In genomic region chr2:12173271-12173942, GRCh38 we compare ENCODE assay signal across 13 cellular contexts.
DNase-seq lines count a peak whose midpoint lies in the region; ATAC-seq and TF ChIP-seq lines count a peak whose summit lies in the region.
"Had no signal": no experiment of that assay in that cellular context is flagged by ENCODE, and none has a peak within 500 bp of the region (broad histone marks: within the 10 kb centered on the region; RNA-seq: fewer than 3 reads in every experiment).

No MANE protein-coding gene starts in this region.

- no peak overlapping the region for H3K27ac Mint-ChIP-seq in activated CD8-positive, alpha-beta T cell treated with anti-CD3 and anti-CD28 coated beads for 36 hours
- H3K27ac Mint-ChIP-seq in activated CD8-positive, alpha-beta T cell treated with anti-CD3 and anti-CD28 coated beads, Interleukin-2, amount 10 ng/mL, durations not matched to agents 7 days and 5 days: no peak overlapping the region
- H3K27ac Mint-ChIP-seq in osteocyte (ENCODE audit: unreplicated experiment): no peak overlapping the region
- H3K27ac Mint-ChIP-seq in effector memory CD8-positive, alpha-beta T cell: no peak overlapping the region

- no peak for DNase-seq in activated CD8-positive, alpha-beta T cell treated with anti-CD3 and anti-CD28 coated beads for 36 hours
- no peak for DNase-seq in activated CD8-positive, alpha-beta T cell treated with anti-CD3 and anti-CD28 coated beads, Interleukin-2, amount 10 ng/mL, durations not matched to agents 7 days and 5 days
- DNase-seq in RPMI7951 (ENCODE audit: low read depth) (peak; percentile 43), epithelial cell of esophagus (ENCODE audit: low read depth) (peak; percentile 27), osteocyte (ENCODE audit: extremely low spot score, unreplicated experiment) (no peak), NCI-H1092 (lab: John Stamatoyannopoulos, UW) (no peak), erythroblast (lab: John Stamatoyannopoulos, UW) (no peak)
- DNase-seq in effector memory CD8-positive, alpha-beta T cell: no peak
- DNase-seq: activated CD4-positive, alpha-beta T cell treated with anti-CD3 and anti-CD28 coated beads, Interleukin-2, amount 50 U/mL, for 48 hours; cerebellar nuclear complex; esophagus squamous epithelium; RPMI8226; T-helper 9 cell had no signal

- TF ChIP-seq POLR2A in erythroblast (IDR thresholded peaks at IDR 0.05; ENCODE audit: low read length): no peak

- H3K4me1 Mint-ChIP-seq in activated CD8-positive, alpha-beta T cell treated with anti-CD3 and anti-CD28 coated beads for 36 hours (ENCODE audit: low read depth): peaks cover 56% of the 10 kb centered on the region
- peaks cover 53% of the 10 kb centered on the region for H3K4me1 Mint-ChIP-seq in activated CD8-positive, alpha-beta T cell treated with anti-CD3 and anti-CD28 coated beads, Interleukin-2, amount 10 ng/mL, durations not matched to agents 7 days and 5 days (ENCODE audit: low read depth)
- peaks cover 52% of the 10 kb centered on the region for H3K4me1 Mint-ChIP-seq in osteocyte (ENCODE audit: unreplicated experiment)
- H3K4me1 Mint-ChIP-seq in effector memory CD8-positive, alpha-beta T cell (ENCODE audit: low read depth in 2 of 2): peaks cover 26 to 27% of the 10 kb centered on the region in 2 donors

- ATAC-seq in activated CD8-positive, alpha-beta T cell treated with anti-CD3 and anti-CD28 coated beads for 36 hours: no peak
- no peak for ATAC-seq in activated CD8-positive, alpha-beta T cell treated with anti-CD3 and anti-CD28 coated beads, Interleukin-2, amount 10 ng/mL, durations not matched to agents 7 days and 5 days
- ATAC-seq in effector memory CD8-positive, alpha-beta T cell (replicated peaks): no peak

- no peak overlapping the region for H3K4me3 ChIP-seq in epithelial cell of esophagus (ENCODE audit: low read length)
- H3K4me3 ChIP-seq: esophagus squamous epithelium had no signal

- CTCF ChIA-PET in activated CD8-positive, alpha-beta T cell treated with anti-CD3 and anti-CD28 coated beads for 36 hours (lab: Charles Lee): no interaction called here
- CTCF ChIA-PET in activated CD8-positive, alpha-beta T cell treated with anti-CD3 and anti-CD28 coated beads, Interleukin-2, amount 10 ng/mL, durations not matched to agents 7 days and 5 days (lab: Charles Lee): no interaction called here

- H3K27me3 Mint-ChIP-seq in activated CD8-positive, alpha-beta T cell treated with anti-CD3 and anti-CD28 coated beads for 36 hours: no peaks in the 10 kb centered on the region
- H3K27me3 Mint-ChIP-seq in activated CD8-positive, alpha-beta T cell treated with anti-CD3 and anti-CD28 coated beads, Interleukin-2, amount 10 ng/mL, durations not matched to agents 7 days and 5 days (ENCODE audit: low read depth): no peaks in the 10 kb centered on the region
- H3K27me3 Mint-ChIP-seq in osteocyte (ENCODE audit: unreplicated experiment): no peaks in the 10 kb centered on the region
- no peaks in the 10 kb centered on the region for H3K27me3 Mint-ChIP-seq in effector memory CD8-positive, alpha-beta T cell

- no peak overlapping the region for H3K4me3 Mint-ChIP-seq in activated CD8-positive, alpha-beta T cell treated with anti-CD3 and anti-CD28 coated beads for 36 hours
- H3K4me3 Mint-ChIP-seq in activated CD8-positive, alpha-beta T cell treated with anti-CD3 and anti-CD28 coated beads, Interleukin-2, amount 10 ng/mL, durations not matched to agents 7 days and 5 days: no peak overlapping the region
- H3K4me3 Mint-ChIP-seq in osteocyte (ENCODE audit: unreplicated experiment): no peak overlapping the region
- no peak overlapping the region for H3K4me3 Mint-ChIP-seq in effector memory CD8-positive, alpha-beta T cell

- peak; percentile 10 for TF ChIP-seq CTCF in activated CD8-positive, alpha-beta T cell treated with anti-CD3 and anti-CD28 coated beads for 36 hours (IDR thresholded peaks at IDR 0.05)
- TF ChIP-seq CTCF in epithelial cell of esophagus (IDR thresholded peaks at IDR 0.05; ENCODE audit: insufficient read depth, low read depth, low read length, missing control alignments) (peak; percentile 51), osteocyte (IDR thresholded peaks at IDR 0.05) (peak; percentile 53)

- intact Hi-C loops in activated CD8-positive, alpha-beta T cell treated with anti-CD3 and anti-CD28 coated beads for 36 hours (cut with micrococcal nuclease): no loop called here

- POLR2A ChIA-PET in activated CD8-positive, alpha-beta T cell treated with anti-CD3 and anti-CD28 coated beads for 36 hours (lab: Charles Lee): no interaction called here
- POLR2A ChIA-PET in activated CD8-positive, alpha-beta T cell treated with anti-CD3 and anti-CD28 coated beads, Interleukin-2, amount 10 ng/mL, durations not matched to agents 7 days and 5 days (lab: Charles Lee): no interaction called here

- no peaks in the 10 kb centered on the region for H3K9me3 Mint-ChIP-seq in activated CD8-positive, alpha-beta T cell treated with anti-CD3 and anti-CD28 coated beads for 36 hours
- H3K9me3 Mint-ChIP-seq in activated CD8-positive, alpha-beta T cell treated with anti-CD3 and anti-CD28 coated beads, Interleukin-2, amount 10 ng/mL, durations not matched to agents 7 days and 5 days (ENCODE audit: insufficient read depth): no peaks in the 10 kb centered on the region
- no peaks in the 10 kb centered on the region for H3K9me3 Mint-ChIP-seq in osteocyte (ENCODE audit: unreplicated experiment)
- H3K9me3 Mint-ChIP-seq in effector memory CD8-positive, alpha-beta T cell: no peaks in the 10 kb centered on the region

- peaks cover 1% of the 10 kb centered on the region for H3K36me3 Mint-ChIP-seq in activated CD8-positive, alpha-beta T cell treated with anti-CD3 and anti-CD28 coated beads for 36 hours (ENCODE audit: low read depth)
- peaks cover 12% of the 10 kb centered on the region for H3K36me3 Mint-ChIP-seq in activated CD8-positive, alpha-beta T cell treated with anti-CD3 and anti-CD28 coated beads, Interleukin-2, amount 10 ng/mL, durations not matched to agents 7 days and 5 days (ENCODE audit: low read depth)
- H3K36me3 Mint-ChIP-seq in osteocyte (ENCODE audit: unreplicated experiment): no peaks in the 10 kb centered on the region
- no peaks in the 10 kb centered on the region for H3K36me3 Mint-ChIP-seq in effector memory CD8-positive, alpha-beta T cell (ENCODE audit: insufficient read depth)

Comparison
In these comparisons a context has a peak if more than half of its experiments do, and no peak if none do; other contexts are left out.
1. DNase-seq: peak in RPMI7951 (single experiment) and epithelial cell of esophagus (single experiment); none in activated CD8-positive, alpha-beta T cell treated with anti-CD3 and anti-CD28 coated beads for 36 hours (single experiment), activated CD8-positive, alpha-beta T cell treated with anti-CD3 and anti-CD28 coated beads, Interleukin-2, amount 10 ng/mL, durations not matched to agents 7 days and 5 days (single experiment), osteocyte (single experiment), NCI-H1092 (single experiment), effector memory CD8-positive, alpha-beta T cell (0 of 3) and erythroblast (0 of 2).
2. Peak in every context shown above with its lines, with median percentiles within 50 percentile points of each other: CTCF ChIP-seq.